ENCODE assay signal across 21 cellular contexts in the genomic region with DNA sequence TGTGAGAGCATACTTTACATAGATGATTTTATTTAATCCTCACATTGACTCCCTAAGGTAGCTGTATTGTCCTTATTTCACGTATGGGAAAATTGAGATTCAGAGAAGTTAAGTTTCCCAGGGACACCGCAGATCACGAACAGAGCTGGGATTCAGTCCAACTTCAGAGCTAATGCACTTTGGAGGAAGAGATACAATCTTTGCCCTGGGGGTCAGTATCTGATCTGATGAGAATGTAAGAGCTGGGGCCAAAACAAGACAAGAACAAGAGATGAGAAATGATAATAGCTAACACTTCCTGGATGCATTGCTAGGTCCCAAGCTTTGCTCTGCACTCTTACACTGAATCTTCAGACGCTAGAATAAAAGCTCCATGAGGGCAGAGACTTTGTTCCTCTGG. TPM values are rescaled to one million over a fixed set of nuclear protein-coding genes. Genes with fewer than 3 reads are reported as not detected.
"Had no signal": no experiment of that assay in that cellular context is flagged by ENCODE, and none has a peak within 500 bp of the region (broad histone marks: within the 10 kb centered on the region; RNA-seq: fewer than 3 reads in every experiment).

No MANE protein-coding gene starts in this region.

- DNase-seq: activated B cell treated with CpG ODN at 0.5 μM for 24 hours; aorta; dermis blood vessel endothelial cell; effector CD4-positive, alpha-beta T cell; hippocampal formation; kidney; midbrain; naive thymus-derived CD4-positive, alpha-beta T cell; nucleus accumbens; pancreas; right cardiac atrium; stimulated activated naive CD4-positive, alpha-beta T cell treated with Interleukin-2 at 50 U/mL for 16 hours; T-helper 2 cell had no signal

- H3K4me3 Mint-ChIP-seq: activated B cell treated with CpG ODN at 0.5 μM for 24 hours; activated naive CD8-positive, alpha-beta T cell; memory B cell; naive thymus-derived CD4-positive, alpha-beta T cell; neural crest cell had no signal

- H3K9me3 Mint-ChIP-seq: activated B cell treated with CpG ODN at 0.5 μM for 24 hours; activated T-helper 2 cell treated with anti-CD3 and anti-CD28 coated beads, Interferon-gamma antibody, Interleukin-2, Interleukin-4, amounts not matched to agents 10 μg/mL and 5 μg/mL and 100 μg/mL, durations not matched to agents 14 hours and 24 hours and 36 hours; memory B cell; neural crest cell had no signal

- ATAC-seq: body of pancreas; gastroesophageal sphincter; left colon; naive thymus-derived CD4-positive, alpha-beta T cell; right cardiac atrium had no signal

- H3K27ac Mint-ChIP-seq: activated B cell treated with CpG ODN at 0.5 μM for 24 hours; activated naive CD8-positive, alpha-beta T cell; activated T-helper 2 cell treated with anti-CD3 and anti-CD28 coated beads, Interferon-gamma antibody, Interleukin-2, Interleukin-4, amounts not matched to agents 10 μg/mL and 5 μg/mL and 100 μg/mL, durations not matched to agents 14 hours and 24 hours and 36 hours; memory B cell had no signal

- H3K27me3 Mint-ChIP-seq: activated B cell treated with CpG ODN at 0.5 μM for 24 hours; activated naive CD8-positive, alpha-beta T cell; memory B cell; naive thymus-derived CD4-positive, alpha-beta T cell had no signal

RNA-seq across cellular contexts. Expression of a gene that starts 20.3 kb away (rescaled TPM):
- total RNA-seq: neural crest cell, pulmonary artery endothelial cell had no signal
